ENCODE assay signal across 21 cellular contexts in genomic region chr12:66008985-66009384, GRCh38.
A peak's percentile ranks its signal among the peaks of the same experiment; 100 is the strongest.
DNase-seq lines count a peak whose midpoint lies in the region; ATAC-seq and TF ChIP-seq lines count a peak whose summit lies in the region.
"Had no signal": no experiment of that assay in that cellular context is flagged by ENCODE, and none has a peak within 500 bp of the region (broad histone marks: within the 10 kb centered on the region; RNA-seq: fewer than 3 reads in every experiment).

No MANE protein-coding gene starts in this region.

- H3K4me3 ChIP-seq in GM12865 (ENCODE audit: low read depth, low read length), result no peak overlapping the region
- H3K4me3 ChIP-seq: SJSA1 had no signal

- no peak for TF ChIP-seq CTCF in GM12865 (IDR thresholded peaks at IDR 0.05; ENCODE audit: insufficient read depth, low read depth, low read length, missing control alignments)

- peak; percentile 64 for ATAC-seq in GM18858 (IDR thresholded peaks at IDR 0.05; ENCODE audit: unreplicated experiment)
- peak; percentile 55 for ATAC-seq in HG02884 (IDR thresholded peaks at IDR 0.05; ENCODE audit: unreplicated experiment)
- ATAC-seq: Panc1 had no signal

- DNase-seq in GM12865 (ENCODE audit: low read depth) (peak; percentile 38), RKO (ENCODE audit: low spot score) (peak; percentile 15), activated gamma-delta T cell (lab: John Stamatoyannopoulos, UW) (no peak), NOMO-1 treated with DMSO at 0.1 percent for 48 hours (lab: John Stamatoyannopoulos, UW; ENCODE audit: unreplicated experiment) (no peak), NCI-H128 (lab: John Stamatoyannopoulos, UW; ENCODE audit: unreplicated experiment) (no peak)
- DNase-seq: BE2C, EL, GF-D8, H7, KBM-7, NCI-H1092 treated with DMSO at 0.1 percent for 48 hours, NCI-H146, NCI-H2029, NCI-H2227 treated with DMSO at 0.1 percent for 48 hours, NCI-H510A treated with DMSO at 0.1 percent for 48 hours, NCI-H748 treated with DMSO at 0.1 percent for 48 hours, T-helper 1 cell had no signal

Comparison
In these comparisons a context has a peak if more than half of its experiments do, and no peak if none do; other contexts are left out.
1. DNase-seq: peak in GM12865 (single experiment) and RKO (single experiment); none in activated gamma-delta T cell (single experiment), NOMO-1 treated with DMSO at 0.1 percent for 48 hours (single experiment) and NCI-H128 (single experiment).